ENCODE assay signal across 1 cellular context in the genomic region with DNA sequence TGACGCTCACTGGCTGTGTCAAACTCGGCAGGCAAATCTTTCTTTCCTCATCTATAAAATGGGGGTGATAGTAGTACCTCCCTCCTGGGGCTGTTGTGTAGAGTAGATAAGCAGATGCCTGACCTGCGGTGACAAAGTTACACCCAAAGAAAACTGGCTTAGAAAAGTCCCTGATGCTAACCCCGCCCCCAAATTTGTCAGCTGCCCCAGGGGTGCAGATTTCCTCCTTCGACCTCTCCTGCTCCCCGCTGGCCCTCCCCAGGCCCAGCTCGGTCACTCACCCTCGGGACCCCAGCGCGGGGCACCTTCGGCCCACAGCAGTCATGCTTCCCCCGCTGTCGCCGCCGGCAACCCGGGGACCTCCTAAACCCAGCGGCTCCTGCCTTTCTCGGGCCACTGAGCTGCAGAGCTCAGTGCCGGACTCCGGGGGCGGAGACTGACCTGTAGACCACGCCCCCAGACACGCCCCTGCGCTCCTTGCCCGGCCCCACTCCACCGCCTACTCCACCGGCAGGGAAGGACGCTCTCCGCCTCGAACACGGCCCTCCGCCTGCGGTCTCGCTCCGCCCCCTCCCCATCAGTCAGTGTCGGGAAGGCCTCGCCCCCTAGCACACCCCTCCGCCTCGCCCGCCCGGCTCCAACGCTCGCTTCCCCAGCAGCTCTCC.
TF ChIP-seq lines count a peak whose summit lies in the region.

No MANE protein-coding gene starts in this region.

TF ChIP-seq in HepG2, 621 proteins besides CTCF, POLR2A, EP300 and RAD21 (continued from another document and continues in another):
- TF ChIP-seq, protein P1, sequence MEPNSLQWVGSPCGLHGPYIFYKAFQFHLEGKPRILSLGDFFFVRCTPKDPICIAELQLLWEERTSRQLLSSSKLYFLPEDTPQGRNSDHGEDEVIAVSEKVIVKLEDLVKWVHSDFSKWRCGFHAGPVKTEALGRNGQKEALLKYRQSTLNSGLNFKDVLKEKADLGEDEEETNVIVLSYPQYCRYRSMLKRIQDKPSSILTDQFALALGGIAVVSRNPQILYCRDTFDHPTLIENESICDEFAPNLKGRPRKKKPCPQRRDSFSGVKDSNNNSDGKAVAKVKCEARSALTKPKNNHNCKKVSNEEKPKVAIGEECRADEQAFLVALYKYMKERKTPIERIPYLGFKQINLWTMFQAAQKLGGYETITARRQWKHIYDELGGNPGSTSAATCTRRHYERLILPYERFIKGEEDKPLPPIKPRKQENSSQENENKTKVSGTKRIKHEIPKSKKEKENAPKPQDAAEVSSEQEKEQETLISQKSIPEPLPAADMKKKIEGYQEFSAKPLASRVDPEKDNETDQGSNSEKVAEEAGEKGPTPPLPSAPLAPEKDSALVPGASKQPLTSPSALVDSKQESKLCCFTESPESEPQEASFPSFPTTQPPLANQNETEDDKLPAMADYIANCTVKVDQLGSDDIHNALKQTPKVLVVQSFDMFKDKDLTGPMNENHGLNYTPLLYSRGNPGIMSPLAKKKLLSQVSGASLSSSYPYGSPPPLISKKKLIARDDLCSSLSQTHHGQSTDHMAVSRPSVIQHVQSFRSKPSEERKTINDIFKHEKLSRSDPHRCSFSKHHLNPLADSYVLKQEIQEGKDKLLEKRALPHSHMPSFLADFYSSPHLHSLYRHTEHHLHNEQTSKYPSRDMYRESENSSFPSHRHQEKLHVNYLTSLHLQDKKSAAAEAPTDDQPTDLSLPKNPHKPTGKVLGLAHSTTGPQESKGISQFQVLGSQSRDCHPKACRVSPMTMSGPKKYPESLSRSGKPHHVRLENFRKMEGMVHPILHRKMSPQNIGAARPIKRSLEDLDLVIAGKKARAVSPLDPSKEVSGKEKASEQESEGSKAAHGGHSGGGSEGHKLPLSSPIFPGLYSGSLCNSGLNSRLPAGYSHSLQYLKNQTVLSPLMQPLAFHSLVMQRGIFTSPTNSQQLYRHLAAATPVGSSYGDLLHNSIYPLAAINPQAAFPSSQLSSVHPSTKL (CRISPR knock-in tag; IDR thresholded peaks at IDR 0.05), result peak; percentile 55; the same call in 1 of the 2 replicates
- TF ChIP-seq, protein P2, sequence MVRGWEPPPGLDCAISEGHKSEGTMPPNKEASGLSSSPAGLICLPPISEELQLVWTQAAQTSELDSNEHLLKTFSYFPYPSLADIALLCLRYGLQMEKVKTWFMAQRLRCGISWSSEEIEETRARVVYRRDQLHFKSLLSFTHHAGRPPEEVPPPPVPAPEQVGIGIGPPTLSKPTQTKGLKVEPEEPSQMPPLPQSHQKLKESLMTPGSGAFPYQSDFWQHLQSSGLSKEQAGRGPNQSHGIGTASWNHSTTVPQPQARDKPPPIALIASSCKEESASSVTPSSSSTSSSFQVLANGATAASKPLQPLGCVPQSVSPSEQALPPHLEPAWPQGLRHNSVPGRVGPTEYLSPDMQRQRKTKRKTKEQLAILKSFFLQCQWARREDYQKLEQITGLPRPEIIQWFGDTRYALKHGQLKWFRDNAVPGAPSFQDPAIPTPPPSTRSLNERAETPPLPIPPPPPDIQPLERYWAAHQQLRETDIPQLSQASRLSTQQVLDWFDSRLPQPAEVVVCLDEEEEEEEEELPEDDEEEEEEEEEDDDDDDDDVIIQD (CRISPR knock-in tag; IDR thresholded peaks at IDR 0.05; ENCODE audit: low read depth), result peak; percentile 81; the same call in 1 of the 2 replicates
- no peak for TF ChIP-seq ZMAT3 (CRISPR knock-in tag; conservative IDR thresholded peaks at IDR 0.05)
- 0 out of 2 replicates have a peak, but pooled peaks have one; percentile 43 for TF ChIP-seq ARNT2 (CRISPR knock-in tag; IDR thresholded peaks at IDR 0.05; ENCODE audit: low read depth)
- TF ChIP-seq SOX13 (IDR thresholded peaks at IDR 0.05), result no peak
- TF ChIP-seq SOX13 (CRISPR knock-in tag; conservative IDR thresholded peaks at IDR 0.05 in 1 of 2, IDR thresholded peaks at IDR 0.05 in 1 of 2), result 0 out of 4 replicates have a peak, but pooled peaks of 1 of the 2 experiments have one; percentile 22
- TF ChIP-seq ERF (CRISPR knock-in tag; IDR thresholded peaks at IDR 0.05), result 0 out of 2 replicates have a peak, but pooled peaks have one; percentile 23
- peak; percentile 93 for TF ChIP-seq MEIS2 (CRISPR knock-in tag; IDR thresholded peaks at IDR 0.05)
- no peak for TF ChIP-seq ZBTB7B (CRISPR knock-in tag; IDR thresholded peaks at IDR 0.05)
- no peak for TF ChIP-seq ZNF678 (CRISPR knock-in tag; IDR thresholded peaks at IDR 0.05)
- no peak for TF ChIP-seq NR2F6 (IDR thresholded peaks at IDR 0.05)
- 0 out of 2 replicates have a peak, but pooled peaks have one; percentile 25 for TF ChIP-seq NR2F6 (CRISPR knock-in tag; IDR thresholded peaks at IDR 0.05)
- peak; percentile 30; the same call in 1 of the 2 replicates for TF ChIP-seq GATAD2A (CRISPR knock-in tag; IDR thresholded peaks at IDR 0.05)
- TF ChIP-seq MYC (CRISPR knock-in tag; IDR thresholded peaks at IDR 0.05; ENCODE audit: borderline replicate concordance), result peak; percentile 34; the same call in 1 of the 2 replicates
- peak; percentile 66; the same call in 1 of the 3 replicates for TF ChIP-seq MXI1 (IDR thresholded peaks at IDR 0.05; ENCODE audit: borderline replicate concordance, low read depth, low read length)
- TF ChIP-seq, protein P3, sequence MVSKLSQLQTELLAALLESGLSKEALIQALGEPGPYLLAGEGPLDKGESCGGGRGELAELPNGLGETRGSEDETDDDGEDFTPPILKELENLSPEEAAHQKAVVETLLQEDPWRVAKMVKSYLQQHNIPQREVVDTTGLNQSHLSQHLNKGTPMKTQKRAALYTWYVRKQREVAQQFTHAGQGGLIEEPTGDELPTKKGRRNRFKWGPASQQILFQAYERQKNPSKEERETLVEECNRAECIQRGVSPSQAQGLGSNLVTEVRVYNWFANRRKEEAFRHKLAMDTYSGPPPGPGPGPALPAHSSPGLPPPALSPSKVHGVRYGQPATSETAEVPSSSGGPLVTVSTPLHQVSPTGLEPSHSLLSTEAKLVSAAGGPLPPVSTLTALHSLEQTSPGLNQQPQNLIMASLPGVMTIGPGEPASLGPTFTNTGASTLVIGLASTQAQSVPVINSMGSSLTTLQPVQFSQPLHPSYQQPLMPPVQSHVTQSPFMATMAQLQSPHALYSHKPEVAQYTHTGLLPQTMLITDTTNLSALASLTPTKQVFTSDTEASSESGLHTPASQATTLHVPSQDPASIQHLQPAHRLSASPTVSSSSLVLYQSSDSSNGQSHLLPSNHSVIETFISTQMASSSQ (IDR thresholded peaks at IDR 0.05; ENCODE audit: low read depth), result no peak
- TF ChIP-seq, protein P3 (CRISPR knock-in tag; IDR thresholded peaks at IDR 0.05; ENCODE audit: borderline replicate concordance), result 0 out of 2 replicates have a peak, but pooled peaks have one; percentile 22
- TF ChIP-seq, protein P4, sequence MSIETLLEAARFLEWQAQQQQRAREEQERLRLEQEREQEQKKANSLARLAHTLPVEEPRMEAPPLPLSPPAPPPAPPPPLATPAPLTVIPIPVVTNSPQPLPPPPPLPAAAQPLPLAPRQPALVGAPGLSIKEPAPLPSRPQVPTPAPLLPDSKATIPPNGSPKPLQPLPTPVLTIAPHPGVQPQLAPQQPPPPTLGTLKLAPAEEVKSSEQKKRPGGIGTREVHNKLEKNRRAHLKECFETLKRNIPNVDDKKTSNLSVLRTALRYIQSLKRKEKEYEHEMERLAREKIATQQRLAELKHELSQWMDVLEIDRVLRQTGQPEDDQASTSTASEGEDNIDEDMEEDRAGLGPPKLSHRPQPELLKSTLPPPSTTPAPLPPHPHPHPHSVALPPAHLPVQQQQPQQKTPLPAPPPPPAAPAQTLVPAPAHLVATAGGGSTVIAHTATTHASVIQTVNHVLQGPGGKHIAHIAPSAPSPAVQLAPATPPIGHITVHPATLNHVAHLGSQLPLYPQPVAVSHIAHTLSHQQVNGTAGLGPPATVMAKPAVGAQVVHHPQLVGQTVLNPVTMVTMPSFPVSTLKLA (IDR thresholded peaks at IDR 0.05), result peak; percentile 36
- TF ChIP-seq SKI (IDR thresholded peaks at IDR 0.05; ENCODE audit: partially characterized antibody), result peak; percentile 22
- TF ChIP-seq IRF2 (CRISPR knock-in tag; IDR thresholded peaks at IDR 0.05), result 0 out of 2 replicates have a peak, but pooled peaks have one; percentile 37
- TF ChIP-seq KMT2B (CRISPR knock-in tag; IDR thresholded peaks at IDR 0.05), result 0 out of 2 replicates have a peak, but pooled peaks have one; percentile 18
- TF ChIP-seq, protein P5, sequence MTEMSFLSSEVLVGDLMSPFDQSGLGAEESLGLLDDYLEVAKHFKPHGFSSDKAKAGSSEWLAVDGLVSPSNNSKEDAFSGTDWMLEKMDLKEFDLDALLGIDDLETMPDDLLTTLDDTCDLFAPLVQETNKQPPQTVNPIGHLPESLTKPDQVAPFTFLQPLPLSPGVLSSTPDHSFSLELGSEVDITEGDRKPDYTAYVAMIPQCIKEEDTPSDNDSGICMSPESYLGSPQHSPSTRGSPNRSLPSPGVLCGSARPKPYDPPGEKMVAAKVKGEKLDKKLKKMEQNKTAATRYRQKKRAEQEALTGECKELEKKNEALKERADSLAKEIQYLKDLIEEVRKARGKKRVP (CRISPR knock-in tag; IDR thresholded peaks at IDR 0.05), result no peak
- TF ChIP-seq TSC22D2 (CRISPR knock-in tag; IDR thresholded peaks at IDR 0.05; ENCODE audit: borderline replicate concordance), result no peak
- no peak for TF ChIP-seq ATM (IDR thresholded peaks at IDR 0.05; ENCODE audit: borderline replicate concordance)
- TF ChIP-seq, protein P6, sequence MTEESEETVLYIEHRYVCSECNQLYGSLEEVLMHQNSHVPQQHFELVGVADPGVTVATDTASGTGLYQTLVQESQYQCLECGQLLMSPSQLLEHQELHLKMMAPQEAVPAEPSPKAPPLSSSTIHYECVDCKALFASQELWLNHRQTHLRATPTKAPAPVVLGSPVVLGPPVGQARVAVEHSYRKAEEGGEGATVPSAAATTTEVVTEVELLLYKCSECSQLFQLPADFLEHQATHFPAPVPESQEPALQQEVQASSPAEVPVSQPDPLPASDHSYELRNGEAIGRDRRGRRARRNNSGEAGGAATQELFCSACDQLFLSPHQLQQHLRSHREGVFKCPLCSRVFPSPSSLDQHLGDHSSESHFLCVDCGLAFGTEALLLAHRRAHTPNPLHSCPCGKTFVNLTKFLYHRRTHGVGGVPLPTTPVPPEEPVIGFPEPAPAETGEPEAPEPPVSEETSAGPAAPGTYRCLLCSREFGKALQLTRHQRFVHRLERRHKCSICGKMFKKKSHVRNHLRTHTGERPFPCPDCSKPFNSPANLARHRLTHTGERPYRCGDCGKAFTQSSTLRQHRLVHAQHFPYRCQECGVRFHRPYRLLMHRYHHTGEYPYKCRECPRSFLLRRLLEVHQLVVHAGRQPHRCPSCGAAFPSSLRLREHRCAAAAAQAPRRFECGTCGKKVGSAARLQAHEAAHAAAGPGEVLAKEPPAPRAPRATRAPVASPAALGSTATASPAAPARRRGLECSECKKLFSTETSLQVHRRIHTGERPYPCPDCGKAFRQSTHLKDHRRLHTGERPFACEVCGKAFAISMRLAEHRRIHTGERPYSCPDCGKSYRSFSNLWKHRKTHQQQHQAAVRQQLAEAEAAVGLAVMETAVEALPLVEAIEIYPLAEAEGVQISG (CRISPR knock-in tag; IDR thresholded peaks at IDR 0.05), result peak; percentile 51
- TF ChIP-seq KDM2A (CRISPR knock-in tag; IDR thresholded peaks at IDR 0.05; ENCODE audit: borderline replicate concordance, low read depth), result peak; percentile 54; the same call in 1 of the 2 replicates
- TF ChIP-seq GATA4 (IDR thresholded peaks at IDR 0.05; ENCODE audit: borderline replicate concordance, low read depth), result no peak
- TF ChIP-seq ZNF350 (CRISPR knock-in tag; IDR thresholded peaks at IDR 0.05; ENCODE audit: borderline replicate concordance, low read depth), result 0 out of 2 replicates have a peak, but pooled peaks have one; percentile 18
- peak; percentile 98 for TF ChIP-seq SP4 (CRISPR knock-in tag; IDR thresholded peaks at IDR 0.05)
- no peak for TF ChIP-seq PHF21A (CRISPR knock-in tag; IDR thresholded peaks at IDR 0.05)
- TF ChIP-seq, protein P7, sequence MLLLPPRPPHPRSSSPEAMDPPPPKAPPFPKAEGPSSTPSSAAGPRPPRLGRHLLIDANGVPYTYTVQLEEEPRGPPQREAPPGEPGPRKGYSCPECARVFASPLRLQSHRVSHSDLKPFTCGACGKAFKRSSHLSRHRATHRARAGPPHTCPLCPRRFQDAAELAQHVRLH (CRISPR knock-in tag; IDR thresholded peaks at IDR 0.05; ENCODE audit: borderline replicate concordance, low read depth), result peak; percentile 48; the same call in 1 of the 2 replicates
